In genomic region chr6:85458184-85458583, GRCh38 we compare ENCODE assay signal across 12 cellular contexts. TPM values are rescaled to one million over a fixed set of nuclear protein-coding genes. Genes with fewer than 3 reads are reported as not detected.
DNase-seq lines count a peak whose midpoint lies in the region; TF ChIP-seq lines count a peak whose summit lies in the region.
"Had no signal": no experiment of that assay in that cellular context is flagged by ENCODE, and none has a peak within 500 bp of the region (broad histone marks: within the 10 kb centered on the region; RNA-seq: fewer than 3 reads in every experiment).

No MANE protein-coding gene starts in this region.

- 34 to 42% methylated on average over 2 of the region's 2 CpGs for WGBS in thyroid gland, 2 donors

- peak overlapping the region; percentile 18 for H3K27ac Mint-ChIP-seq in activated CD4-positive, alpha-beta T cell treated with anti-CD3 and anti-CD28 coated beads, Interleukin-2, amount 10 ng/mL, durations not matched to agents 24 days and 14 days

- H3K27me3 ChIP-seq in thyroid gland: no peaks in the 10 kb centered on the region
- H3K27me3 ChIP-seq: pancreas had no signal

- peaks cover 52 to 77% of the 10 kb centered on the region in 2 donors for H3K4me1 ChIP-seq in thyroid gland

- peaks cover 84% of the 10 kb centered on the region for H3K4me1 Mint-ChIP-seq in activated CD4-positive, alpha-beta T cell treated with anti-CD3 and anti-CD28 coated beads, Interleukin-2, amount 10 ng/mL, durations not matched to agents 24 days and 14 days

- intact Hi-C loops in activated CD4-positive, alpha-beta T cell treated with anti-CD3 and anti-CD28 coated beads, Interleukin-2, amount 10 ng/mL, durations not matched to agents 24 days and 14 days (cut with micrococcal nuclease): no loop called here
- intact Hi-C loops in thyroid gland (cut with DNase I): no loop called here

- TF ChIP-seq POLR2A in thyroid gland (IDR thresholded peaks at IDR 0.05): no peak

- H3K36me3 Mint-ChIP-seq in activated CD4-positive, alpha-beta T cell treated with anti-CD3 and anti-CD28 coated beads, Interleukin-2, amount 10 ng/mL, durations not matched to agents 24 days and 14 days (ENCODE audit: low read depth): peaks cover 30% of the 10 kb centered on the region

- H3K4me3 ChIP-seq in thyroid gland (replicated peaks in 1 of 3): no peak overlapping the region
- H3K4me3 ChIP-seq: pancreas had no signal

- no peak for TF ChIP-seq CTCF in thyroid gland (IDR thresholded peaks at IDR 0.05)

- H3K9me3 Mint-ChIP-seq in activated CD4-positive, alpha-beta T cell treated with anti-CD3 and anti-CD28 coated beads, Interleukin-2, amount 10 ng/mL, durations not matched to agents 24 days and 14 days: no peaks in the 10 kb centered on the region

- H3K27ac ChIP-seq in thyroid gland: peak overlapping the region; percentile 76 to 89 (median 87)

- H3K36me3 ChIP-seq in thyroid gland: no peaks in the 10 kb centered on the region
- H3K36me3 ChIP-seq: pancreas had no signal

- peak overlapping the region; percentile 11 for H3K4me3 Mint-ChIP-seq in activated CD4-positive, alpha-beta T cell treated with anti-CD3 and anti-CD28 coated beads, Interleukin-2, amount 10 ng/mL, durations not matched to agents 24 days and 14 days

- DNase-seq in activated CD4-positive, alpha-beta T cell treated with anti-CD3 and anti-CD28 coated beads, Interleukin-2, amount 10 ng/mL, durations not matched to agents 24 days and 14 days: no peak
- no peak for DNase-seq in activated CD4-positive, alpha-beta T cell treated with anti-CD3 and anti-CD28 coated beads, Interleukin-2, amount 50 U/mL, for 48 hours
- DNase-seq in RPMI8226 (peak; percentile 49), fibroblast of gingiva (ENCODE audit: low read depth) (peak; percentile 1), thyroid gland (peak; percentile 30 to 60), GM03348 (ENCODE audit: low spot score) (no peak), GM19238 (ENCODE audit: insufficient read length, low spot score) (no peak), iPS-NIHi7 (ENCODE audit: extremely low spot score) (no peak)
- DNase-seq: GOT3, KG1, left cardiac atrium had no signal

- H3K27me3 Mint-ChIP-seq in activated CD4-positive, alpha-beta T cell treated with anti-CD3 and anti-CD28 coated beads, Interleukin-2, amount 10 ng/mL, durations not matched to agents 24 days and 14 days: no peaks in the 10 kb centered on the region

- no peaks in the 10 kb centered on the region for H3K9me3 ChIP-seq in thyroid gland
- H3K9me3 ChIP-seq: pancreas had no signal

RNA-seq across cellular contexts. Expression of gene NT5E, which starts 8.3 kb away (rescaled TPM):
- 14.8 and 15.2 TPM in 2 replicates for total RNA-seq in activated CD4-positive, alpha-beta T cell treated with anti-CD3 and anti-CD28 coated beads, Interleukin-2, amount 10 ng/mL, durations not matched to agents 24 days and 14 days
- 100 to 1,000 TPM in 3 of 4 donors, 10 to 100 TPM in 1; 89.6 to 174 (median 122) TPM for total RNA-seq in thyroid gland

Comparison
In these comparisons a context has a peak if more than half of its experiments do, and no peak if none do; other contexts are left out.
1. DNase-seq: peak in RPMI8226 (single experiment), fibroblast of gingiva (single experiment) and thyroid gland (2 of 2); none in activated CD4-positive, alpha-beta T cell treated with anti-CD3 and anti-CD28 coated beads, Interleukin-2, amount 10 ng/mL, durations not matched to agents 24 days and 14 days (single experiment), activated CD4-positive, alpha-beta T cell treated with anti-CD3 and anti-CD28 coated beads, Interleukin-2, amount 50 U/mL, for 48 hours (0 of 2), GM03348 (single experiment), GM19238 (single experiment) and iPS-NIHi7 (single experiment).